ENCODE assay signal across 29 cellular contexts in the genomic region with DNA sequence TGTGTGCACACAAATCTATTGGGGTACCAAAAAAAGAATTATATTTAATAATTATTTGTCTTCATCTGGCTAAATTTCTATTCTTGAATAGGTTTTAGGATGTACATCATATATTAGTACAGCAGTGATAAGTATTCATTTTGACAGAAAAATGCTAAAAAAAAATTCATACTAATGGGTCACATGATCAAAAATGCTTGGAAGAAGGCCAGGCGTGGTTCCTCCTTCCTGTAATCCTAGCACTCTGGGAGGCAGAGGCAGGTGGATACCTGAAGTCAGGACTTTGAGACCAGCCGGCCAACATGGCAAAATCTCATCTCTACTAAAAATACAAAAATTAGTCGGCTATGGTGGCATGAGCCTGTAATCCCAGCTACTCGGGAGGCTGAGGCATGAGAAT.
"Had no signal": no experiment of that assay in that cellular context is flagged by ENCODE, and none has a peak within 500 bp of the region (broad histone marks: within the 10 kb centered on the region; RNA-seq: fewer than 3 reads in every experiment).

No MANE protein-coding gene starts in this region.

- ATAC-seq: effector memory CD8-positive, alpha-beta T cell; left colon; naive thymus-derived CD4-positive, alpha-beta T cell had no signal

- H3K9ac ChIP-seq: parathyroid adenoma had no signal

- H3K4me3 Mint-ChIP-seq: activated CD4-positive, alpha-beta memory T cell treated with anti-CD3 and anti-CD28 coated beads, Interleukin-2, amount 10 ng/mL, durations not matched to agents 7 days and 5 days; activated CD4-positive, alpha-beta T cell treated with anti-CD3 and anti-CD28 coated beads, Interleukin-2, amount 10 ng/mL, durations not matched to agents 24 days and 14 days; activated naive CD4-positive, alpha-beta T cell treated with anti-CD3 and anti-CD28 coated beads, Interleukin-2, amount 10 ng/mL, durations not matched to agents 7 days and 5 days; activated naive CD8-positive, alpha-beta T cell treated with anti-CD3 and anti-CD28 coated beads, Interleukin-2, amount 10 ng/mL, durations not matched to agents 7 days and 5 days; activated T-cell treated with anti-CD3 and anti-CD28 coated beads, Interleukin-2, amount 50 U/mL, for 24 hours; effector memory CD8-positive, alpha-beta T cell; immature natural killer cell; mesothelial cell of epicardium; naive thymus-derived CD4-positive, alpha-beta T cell; neural crest cell had no signal

- H3K27ac ChIP-seq: ascending aorta, brain microvascular endothelial cell, gastrocnemius medialis, parathyroid adenoma, testis had no signal

- H3K4me3 ChIP-seq: ascending aorta, coronary artery, dorsolateral prefrontal cortex, gastrocnemius medialis, right atrium auricular region, testis, transverse colon had no signal

- H3K4me1 Mint-ChIP-seq: immature natural killer cell had no signal

- H3K36me3 ChIP-seq: ascending aorta, brain microvascular endothelial cell, gastrocnemius medialis, right atrium auricular region, transverse colon had no signal

- H3K9me3 ChIP-seq: ascending aorta, gastrocnemius medialis, right atrium auricular region, testis, transverse colon had no signal

- H3K9me3 Mint-ChIP-seq: activated CD4-positive, alpha-beta memory T cell treated with anti-CD3 and anti-CD28 coated beads, Interleukin-2, amount 10 ng/mL, durations not matched to agents 7 days and 5 days; activated naive CD4-positive, alpha-beta T cell treated with anti-CD3 and anti-CD28 coated beads, Interleukin-2, amount 10 ng/mL, durations not matched to agents 7 days and 5 days; activated naive CD8-positive, alpha-beta T cell treated with anti-CD3 and anti-CD28 coated beads, Interleukin-2, amount 10 ng/mL, durations not matched to agents 7 days and 5 days; activated T-cell treated with anti-CD3 and anti-CD28 coated beads, Interleukin-2, amount 50 U/mL, for 24 hours; effector memory CD8-positive, alpha-beta T cell; immature natural killer cell; mesothelial cell of epicardium; naive thymus-derived CD4-positive, alpha-beta T cell; neural crest cell had no signal

- H3K36me3 Mint-ChIP-seq: activated naive CD4-positive, alpha-beta T cell treated with anti-CD3 and anti-CD28 coated beads, Interleukin-2, amount 10 ng/mL, durations not matched to agents 7 days and 5 days; activated naive CD8-positive, alpha-beta T cell treated with anti-CD3 and anti-CD28 coated beads, Interleukin-2, amount 10 ng/mL, durations not matched to agents 7 days and 5 days; immature natural killer cell; mesothelial cell of epicardium had no signal

- DNase-seq: activated CD4-positive, alpha-beta memory T cell treated with anti-CD3 and anti-CD28 coated beads, Interleukin-2, amount 10 ng/mL, durations not matched to agents 7 days and 5 days; activated CD4-positive, alpha-beta T cell treated with anti-CD3 and anti-CD28 coated beads, Interleukin-2, amount 10 ng/mL, durations not matched to agents 24 days and 14 days; activated CD4-positive, CD25-positive, alpha-beta regulatory T cell treated with anti-CD3 and anti-CD28 coated beads, Interleukin-2, amount 50 U/mL, for 72 hours; activated CD8-positive, alpha-beta memory T cell treated with anti-CD3 and anti-CD28 coated beads, Interleukin-2, amount 50 U/mL, for 48 hours; activated gamma-delta T cell; activated naive CD4-positive, alpha-beta T cell treated with anti-CD3 and anti-CD28 coated beads, Interleukin-2, amount 10 ng/mL, durations not matched to agents 7 days and 5 days; activated naive CD8-positive, alpha-beta T cell treated with anti-CD3 and anti-CD28 coated beads, Interleukin-2, amount 10 ng/mL, durations not matched to agents 7 days and 5 days; activated T-cell treated with anti-CD3 and anti-CD28 coated beads, Interleukin-2, amount 50 U/mL, for 24 hours; effector memory CD8-positive, alpha-beta T cell; erythroblast; glutamatergic neuron; immature natural killer cell; kidney; left colon; naive thymus-derived CD4-positive, alpha-beta T cell; stimulated activated CD4-positive, alpha-beta T cell treated with anti-CD3 and anti-CD28 coated beads, Interleukin-2, amount 100 ng/mL, for 48 hours; stimulated activated naive CD4-positive, alpha-beta T cell treated with Interleukin-2 at 50 U/mL for 16 hours; T-helper 2 cell; testis had no signal

- H3K27me3 ChIP-seq: ascending aorta, brain microvascular endothelial cell, dorsolateral prefrontal cortex, gastrocnemius medialis, right atrium auricular region, testis, transverse colon had no signal

- H3K27ac Mint-ChIP-seq: activated CD4-positive, alpha-beta memory T cell treated with anti-CD3 and anti-CD28 coated beads, Interleukin-2, amount 10 ng/mL, durations not matched to agents 7 days and 5 days; activated CD4-positive, alpha-beta T cell treated with anti-CD3 and anti-CD28 coated beads, Interleukin-2, amount 10 ng/mL, durations not matched to agents 24 days and 14 days; activated naive CD4-positive, alpha-beta T cell treated with anti-CD3 and anti-CD28 coated beads, Interleukin-2, amount 10 ng/mL, durations not matched to agents 7 days and 5 days; activated naive CD8-positive, alpha-beta T cell treated with anti-CD3 and anti-CD28 coated beads, Interleukin-2, amount 10 ng/mL, durations not matched to agents 7 days and 5 days; activated T-cell treated with anti-CD3 and anti-CD28 coated beads, Interleukin-2, amount 50 U/mL, for 24 hours; effector memory CD8-positive, alpha-beta T cell; immature natural killer cell; mesothelial cell of epicardium had no signal

- H3K27me3 Mint-ChIP-seq: activated CD4-positive, alpha-beta memory T cell treated with anti-CD3 and anti-CD28 coated beads, Interleukin-2, amount 10 ng/mL, durations not matched to agents 7 days and 5 days; activated CD4-positive, alpha-beta T cell treated with anti-CD3 and anti-CD28 coated beads, Interleukin-2, amount 10 ng/mL, durations not matched to agents 24 days and 14 days; activated naive CD4-positive, alpha-beta T cell treated with anti-CD3 and anti-CD28 coated beads, Interleukin-2, amount 10 ng/mL, durations not matched to agents 7 days and 5 days; activated naive CD8-positive, alpha-beta T cell treated with anti-CD3 and anti-CD28 coated beads, Interleukin-2, amount 10 ng/mL, durations not matched to agents 7 days and 5 days; activated T-cell treated with anti-CD3 and anti-CD28 coated beads, Interleukin-2, amount 50 U/mL, for 24 hours; effector memory CD8-positive, alpha-beta T cell; naive thymus-derived CD4-positive, alpha-beta T cell had no signal
